1 cellular context compared by ENCODE assay signal in the genomic region with DNA sequence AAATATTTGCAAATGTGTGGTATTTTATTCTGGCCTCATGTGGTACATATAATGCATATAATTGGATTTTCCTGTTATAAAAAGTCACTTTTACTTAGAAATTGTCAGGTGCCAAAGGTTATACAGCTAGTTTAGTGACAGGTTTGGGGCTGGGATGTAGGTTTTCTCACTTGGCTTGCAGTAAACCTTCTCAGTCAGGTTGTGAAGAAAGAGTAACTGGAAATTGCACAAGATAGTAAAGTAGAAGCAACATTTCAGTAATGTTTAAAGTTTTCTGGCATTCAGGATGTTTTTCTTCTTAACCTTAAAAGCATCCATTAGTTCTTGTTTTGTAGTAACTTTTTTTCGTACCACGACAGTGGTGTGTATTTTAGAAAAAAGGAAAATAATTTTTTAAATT.
A peak's percentile ranks its signal among the peaks of the same experiment; 100 is the strongest.
TF ChIP-seq lines count a peak whose summit lies in the region.

No MANE protein-coding gene starts in this region.

TF ChIP-seq in HepG2, 621 proteins besides CTCF, POLR2A, EP300 and RAD21:
- peak; percentile 50; the same call in 1 of the 2 replicates for TF ChIP-seq GATAD2A (CRISPR knock-in tag; IDR thresholded peaks at IDR 0.05)
- TF ChIP-seq ZNF446 (CRISPR knock-in tag; IDR thresholded peaks at IDR 0.05), result no peak
- TF ChIP-seq, protein P1, sequence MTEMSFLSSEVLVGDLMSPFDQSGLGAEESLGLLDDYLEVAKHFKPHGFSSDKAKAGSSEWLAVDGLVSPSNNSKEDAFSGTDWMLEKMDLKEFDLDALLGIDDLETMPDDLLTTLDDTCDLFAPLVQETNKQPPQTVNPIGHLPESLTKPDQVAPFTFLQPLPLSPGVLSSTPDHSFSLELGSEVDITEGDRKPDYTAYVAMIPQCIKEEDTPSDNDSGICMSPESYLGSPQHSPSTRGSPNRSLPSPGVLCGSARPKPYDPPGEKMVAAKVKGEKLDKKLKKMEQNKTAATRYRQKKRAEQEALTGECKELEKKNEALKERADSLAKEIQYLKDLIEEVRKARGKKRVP (CRISPR knock-in tag; IDR thresholded peaks at IDR 0.05), result peak in 1 of 2 experiments; percentile 84; a peak in 2 of 4 replicates
- peak; percentile 83 for TF ChIP-seq CEBPG (CRISPR knock-in tag; IDR thresholded peaks at IDR 0.05)
- TF ChIP-seq, protein P2, sequence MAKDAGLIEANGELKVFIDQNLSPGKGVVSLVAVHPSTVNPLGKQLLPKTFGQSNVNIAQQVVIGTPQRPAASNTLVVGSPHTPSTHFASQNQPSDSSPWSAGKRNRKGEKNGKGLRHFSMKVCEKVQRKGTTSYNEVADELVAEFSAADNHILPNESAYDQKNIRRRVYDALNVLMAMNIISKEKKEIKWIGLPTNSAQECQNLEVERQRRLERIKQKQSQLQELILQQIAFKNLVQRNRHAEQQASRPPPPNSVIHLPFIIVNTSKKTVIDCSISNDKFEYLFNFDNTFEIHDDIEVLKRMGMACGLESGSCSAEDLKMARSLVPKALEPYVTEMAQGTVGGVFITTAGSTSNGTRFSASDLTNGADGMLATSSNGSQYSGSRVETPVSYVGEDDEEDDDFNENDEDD (CRISPR knock-in tag; IDR thresholded peaks at IDR 0.05; ENCODE audit: borderline replicate concordance), result no peak
- TF ChIP-seq CEBPB (IDR thresholded peaks at IDR 0.05; ENCODE audit: borderline replicate concordance, low read depth, low read length), result peak; percentile 94
